ENCODE assay signal across 12 cellular contexts in genomic region chr21:25313891-25314646, GRCh38.
DNase-seq lines count a peak whose midpoint lies in the region; ATAC-seq and TF ChIP-seq lines count a peak whose summit lies in the region.
"Had no signal": no experiment of that assay in that cellular context is flagged by ENCODE, and none has a peak within 500 bp of the region (broad histone marks: within the 10 kb centered on the region; RNA-seq: fewer than 3 reads in every experiment).

No MANE protein-coding gene starts in this region.

- H3K4me1 Mint-ChIP-seq in progenitor cell of endocrine pancreas (ENCODE audit: low read depth) = peaks cover 1% of the 10 kb centered on the region

- no peaks in the 10 kb centered on the region for H3K27me3 Mint-ChIP-seq in progenitor cell of endocrine pancreas

- peak; percentile 44 for TF ChIP-seq CTCF in progenitor cell of endocrine pancreas (IDR thresholded peaks at IDR 0.05; ENCODE audit: unreplicated experiment)

- DNase-seq in DMS 273 (lab: John Stamatoyannopoulos, UW; ENCODE audit: unreplicated experiment) = peak; percentile 25
- no peak for DNase-seq in DMS 273 treated with DMSO at 0.1 percent for 48 hours (lab: John Stamatoyannopoulos, UW)
- DNase-seq in MV-4-11 (lab: John Stamatoyannopoulos, UW) = peak; percentile 38
- peak; percentile 17 for DNase-seq in amniotic epithelial cell (ENCODE audit: low read depth)
- DNase-seq in progenitor cell of endocrine pancreas (ENCODE audit: low spot score, unreplicated experiment) = no peak
- DNase-seq in anterior cingulate cortex (lab: John Stamatoyannopoulos, UW) = no peak
- DNase-seq: spleen had no signal

- H3K36me3 Mint-ChIP-seq in progenitor cell of endocrine pancreas (ENCODE audit: insufficient read depth) = no peaks in the 10 kb centered on the region

- H3K27ac Mint-ChIP-seq in progenitor cell of endocrine pancreas = no peak overlapping the region
- H3K27ac Mint-ChIP-seq: activated T-helper 1 cell treated with anti-CD3 and anti-CD28 coated beads, Interleukin-12 subunit alpha, Interleukin-12 subunit beta, Interleukin-2, Interleukin-4 antibody, amounts not matched to agents 30 ng/mL and 10 ng/mL and 1 ng/mL, durations not matched to agents 14 hours and 24 hours and 36 hours had no signal

- ATAC-seq in GM18861 (IDR thresholded peaks at IDR 0.05; ENCODE audit: unreplicated experiment) (no peak), HG02973 (IDR thresholded peaks at IDR 0.05; ENCODE audit: unreplicated experiment) (no peak)
- ATAC-seq: A549, HCT116 had no signal

- H3K4me3 Mint-ChIP-seq in progenitor cell of endocrine pancreas (ENCODE audit: low read depth) = no peak overlapping the region
- H3K4me3 Mint-ChIP-seq: activated T-helper 1 cell treated with anti-CD3 and anti-CD28 coated beads, Interleukin-12 subunit alpha, Interleukin-12 subunit beta, Interleukin-2, Interleukin-4 antibody, amounts not matched to agents 30 ng/mL and 10 ng/mL and 1 ng/mL, durations not matched to agents 14 hours and 24 hours and 36 hours had no signal

- H3K9me3 Mint-ChIP-seq in progenitor cell of endocrine pancreas (ENCODE audit: low read depth) = peaks cover 2% of the 10 kb centered on the region

Comparison
In these comparisons a context has a peak if more than half of its experiments do, and no peak if none do; other contexts are left out.
1. DNase-seq: peak in DMS 273 (single experiment), MV-4-11 (single experiment) and amniotic epithelial cell (single experiment); none in DMS 273 treated with DMSO at 0.1 percent for 48 hours (single experiment), progenitor cell of endocrine pancreas (single experiment) and anterior cingulate cortex (0 of 58).